In the genomic region with DNA sequence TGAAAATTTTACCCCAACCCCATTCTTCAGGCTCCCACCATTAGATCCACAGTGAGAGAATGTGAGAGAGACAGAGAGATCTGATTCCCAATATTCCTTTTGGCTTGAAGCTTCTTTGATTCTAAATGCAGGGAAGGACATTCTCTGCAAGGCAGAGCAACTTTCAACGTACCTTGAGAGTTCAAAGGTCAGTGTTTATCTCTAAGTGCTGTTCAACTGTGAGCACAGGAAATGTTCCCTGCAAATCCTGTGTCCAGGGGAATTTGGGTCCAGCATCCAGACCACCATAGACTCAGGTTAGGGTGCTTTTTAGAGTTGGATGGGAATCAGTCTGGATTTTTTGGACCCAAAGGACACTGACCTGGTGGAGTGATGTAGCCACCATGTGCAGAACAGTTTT, we compare ENCODE assay signal across 32 cellular contexts.
"Had no signal": no experiment of that assay in that cellular context is flagged by ENCODE, and none has a peak within 500 bp of the region (broad histone marks: within the 10 kb centered on the region; RNA-seq: fewer than 3 reads in every experiment).

No MANE protein-coding gene starts in this region.

- H3K27me3 ChIP-seq: ascending aorta, cardiac muscle cell had no signal

- ATAC-seq: activated CD8-positive, alpha-beta T cell treated with anti-CD3 and anti-CD28 coated beads for 36 hours; activated naive CD8-positive, alpha-beta T cell treated with anti-CD3 and anti-CD28 coated beads, Interleukin-2, amount 50 U/mL, for 24 hours; activated T-cell treated with anti-CD3 and anti-CD28 coated beads, Interleukin-2, amount 50 U/mL, for 4 hours; activated T-cell treated with anti-CD3 and anti-CD28 coated beads, Interleukin-2, amount 50 U/mL, for 72 hours; activated T-helper 17 cell treated with anti-CD3 and anti-CD28 coated beads, Interleukin-2, amount 50 U/mL, for 72 hours had no signal

- DNase-seq: activated B cell treated with CpG ODN at 0.5 μM for 24 hours; activated CD4-positive, alpha-beta memory T cell treated with anti-CD3 and anti-CD28 coated beads for 36 hours; activated CD4-positive, alpha-beta T cell treated with anti-CD3 and anti-CD28 coated beads for 4 hours; activated CD4-positive, alpha-beta T cell treated with anti-CD3 and anti-CD28 coated beads, Interleukin-2, amount 10 ng/mL, durations not matched to agents 24 days and 14 days; activated CD4-positive, alpha-beta T cell treated with anti-CD3 and anti-CD28 coated beads, Interleukin-2, amount 50 U/mL, for 1 hour; activated CD4-positive, alpha-beta T cell treated with anti-CD3 and anti-CD28 coated beads, Interleukin-2, amount 50 U/mL, for 4 hours; activated CD4-positive, CD25-positive, alpha-beta regulatory T cell treated with anti-CD3 and anti-CD28 coated beads, Interleukin-2, amount 50 U/mL, for 72 hours; activated CD8-positive, alpha-beta memory T cell treated with anti-CD3 and anti-CD28 coated beads, Interleukin-2, amount 50 U/mL, for 4 hours; activated CD8-positive, alpha-beta T cell treated with anti-CD3 and anti-CD28 coated beads for 36 hours; activated effector memory CD4-positive, alpha-beta T cell treated with anti-CD3 and anti-CD28 coated beads, Interleukin-2, amount 50 U/mL, for 16 hours; activated gamma-delta T cell treated with Interleukin-2 at 50 U/mL for 16 hours; activated naive CD4-positive, alpha-beta T cell treated with anti-CD3 and anti-CD28 coated beads, Interleukin-2, amount 10 ng/mL, durations not matched to agents 7 days and 5 days; activated naive CD4-positive, alpha-beta T cell treated with Interleukin-2 at 50 U/mL for 16 hours; activated naive CD8-positive, alpha-beta T cell treated with anti-CD3 and anti-CD28 coated beads, Interleukin-2, amount 10 ng/mL, durations not matched to agents 7 days and 5 days; activated naive CD8-positive, alpha-beta T cell treated with anti-CD3 and anti-CD28 coated beads, Interleukin-2, amount 50 U/mL, for 24 hours; activated T-cell treated with anti-CD3 and anti-CD28 coated beads for 4 hours; activated T-cell treated with anti-CD3 and anti-CD28 coated beads, Interleukin-2, amount 50 U/mL, for 1 hour; activated T-cell treated with anti-CD3 and anti-CD28 coated beads, Interleukin-2, amount 50 U/mL, for 4 hours; activated T-cell treated with anti-CD3 and anti-CD28 coated beads, Interleukin-2, amount 50 U/mL, for 72 hours; amygdala; anterior cingulate cortex; caudate nucleus; cerebellar nuclear complex; T-helper 1 cell; T-helper 2 cell; T-helper 9 cell had no signal

- FAIRE-seq: bronchial epithelial cell, TTC549 had no signal

- H3K9me3 ChIP-seq: ascending aorta had no signal

- H3K4me3 ChIP-seq: ascending aorta, cardiac muscle cell had no signal

- H3K36me3 ChIP-seq: ascending aorta, cardiac muscle cell had no signal

- H3K27ac ChIP-seq: ascending aorta, cardiac muscle cell, VCaP had no signal
